Comparison of ENCODE assay signal across 24 cellular contexts in the genomic region with DNA sequence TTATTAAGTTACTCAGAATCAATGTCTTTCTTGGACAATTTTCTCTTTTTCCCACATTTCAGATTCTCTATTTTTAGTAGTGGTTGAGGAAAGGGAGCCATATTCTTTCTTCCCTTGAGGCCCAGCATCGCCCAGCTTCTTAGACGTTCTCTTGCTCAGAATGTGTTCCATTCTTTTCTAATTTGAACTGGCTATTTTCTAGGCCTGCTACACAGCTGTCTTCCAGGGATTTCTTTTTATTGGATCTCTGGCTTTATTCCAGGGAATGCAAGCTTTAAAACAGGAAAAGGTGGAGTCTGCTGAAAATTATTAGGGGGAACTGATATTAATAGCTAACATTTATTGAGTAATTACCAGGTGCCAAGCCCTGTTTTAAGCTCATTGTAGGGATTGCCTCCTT. TPM values are rescaled to one million over a fixed set of nuclear protein-coding genes. Genes with fewer than 3 reads are reported as not detected.
DNase-seq lines count a peak whose midpoint lies in the region; ATAC-seq and TF ChIP-seq lines count a peak whose summit lies in the region.
"Had no signal": no experiment of that assay in that cellular context is flagged by ENCODE, and none has a peak within 500 bp of the region (broad histone marks: within the 10 kb centered on the region; RNA-seq: fewer than 3 reads in every experiment).

No MANE protein-coding gene starts in this region.

- H3K4me1 ChIP-seq in heart right ventricle (peaks cover 5 to 39% (median 35%) of the 10 kb centered on the region in 9 donors), psoas muscle (peaks cover 57% of the 10 kb centered on the region)
- H3K4me1 ChIP-seq: BE2C, Peyer's patch had no signal

- no peak overlapping the region for H3K4me3 ChIP-seq in heart right ventricle
- H3K4me3 ChIP-seq in psoas muscle: no peak overlapping the region
- H3K4me3 ChIP-seq: Peyer's patch had no signal

- H3K9me3 ChIP-seq in heart right ventricle (no peaks in the 10 kb centered on the region), psoas muscle (no peaks in the 10 kb centered on the region)
- H3K9me3 ChIP-seq: BE2C, Peyer's patch had no signal

- no peaks in the 10 kb centered on the region for H3K36me3 ChIP-seq in heart right ventricle
- no peaks in the 10 kb centered on the region for H3K36me3 ChIP-seq in psoas muscle (ENCODE audit: insufficient read depth in 1 of 2, low read depth in 1 of 2)
- H3K36me3 ChIP-seq: BE2C, Peyer's patch had no signal

- TF ChIP-seq CTCF in heart right ventricle (IDR thresholded peaks at IDR 0.05) (no peak), psoas muscle (IDR thresholded peaks at IDR 0.05) (no peak)

- intact Hi-C loops in heart right ventricle (cut with DNase I) (loop anchor here in 1 of 10 donors (5.0 kb wide), 1 partner anchor 57 kb away; the partner anchor contains the start of gene WIPF3), cardiac septum (cut with DNase I) (loop anchor here (5.0 kb wide), 1 partner anchor 163 kb away; the partner anchor contains the start of genes FKBP14 and PLEKHA8), left ventricle myocardium superior (cut with micrococcal nuclease) (no loop called here), psoas muscle (cut with DNase I) (no loop called here), posterior cingulate gyrus (cut with DNase I) (no loop called here)

- WGBS in heart right ventricle, 2 donors: 32 to 52% methylated on average over 2 of the region's 2 CpGs
- 14 to 34% (median 17%) methylated on average over 2 of the region's 2 CpGs for whole genome bisulfite sequencing in psoas muscle, 3 donors

- ATAC-seq in heart right ventricle: peak in 5 of 8 donors; percentile 45 to 65 (median 53)
- peak; percentile 44 for ATAC-seq in left ventricle myocardium superior
- ATAC-seq in psoas muscle: no peak
- no peak for ATAC-seq in HG03521 (IDR thresholded peaks at IDR 0.05; ENCODE audit: unreplicated experiment)
- no peak for ATAC-seq in HG03095 (IDR thresholded peaks at IDR 0.05; ENCODE audit: unreplicated experiment)
- ATAC-seq in HG02970 (IDR thresholded peaks at IDR 0.05; ENCODE audit: low FRiP score, unreplicated experiment): no peak

- DNase-seq in heart right ventricle (no peak), cardiac septum (ENCODE audit: low spot score) (no peak), left ventricle myocardium superior (no peak), psoas muscle (no peak), posterior cingulate gyrus (no peak)
- DNase-seq: BE2C; CD4-positive, CD25-positive, alpha-beta regulatory T cell; COR-L47; DMS 273 treated with DMSO at 0.1 percent for 48 hours; GDM1; H7; Karpas-422; NCI-H146; NCI-H2081; NCI-H2171 treated with DMSO at 0.1 percent for 48 hours; NCI-H446 treated with DMSO at 0.1 percent for 48 hours; NCI-H69; Peyer's patch; SHP77 had no signal

- H3K27me3 ChIP-seq in heart right ventricle (no peaks in the 10 kb centered on the region), psoas muscle (ENCODE audit: insufficient read depth in 3 of 3, low read length in 2 of 3) (no peaks in the 10 kb centered on the region)
- H3K27me3 ChIP-seq: BE2C, Peyer's patch had no signal

- H3K27ac ChIP-seq in heart right ventricle: peak overlapping the region in 6 of 10 donors; percentile 38 to 84 (median 56)
- peak overlapping the region; percentile 88 for H3K27ac ChIP-seq in psoas muscle
- H3K27ac ChIP-seq: Peyer's patch had no signal

RNA-seq across cellular contexts. Expression of gene WIPF3, which starts 58.4 kb away (rescaled TPM):
- total RNA-seq in heart right ventricle (10 to 100 TPM in 3 of 10 donors, 1 to 10 TPM in 7; 4.4 to 15.4 (median 7.7) TPM), cardiac septum (11.6 TPM), left ventricle myocardium superior (6.2 TPM), psoas muscle (10 to 100 TPM; 18.5 to 30.7 (median 23.8) TPM)
- polyA plus RNA-seq in heart right ventricle (1 to 10 TPM; 1.1 to 6.7 TPM), psoas muscle (10 to 100 TPM in 1 of 3 donors, 1 to 10 TPM in 2; 3.3 to 17.4 (median 8.9) TPM)
- total RNA-seq: CD4-positive, CD25-positive, alpha-beta regulatory T cell; MCF 10A had no signal
- polyA plus RNA-seq: CD4-positive, CD25-positive, alpha-beta regulatory T cell; IgD-negative memory B cell had no signal

Comparison
In these comparisons a context has a peak if more than half of its experiments do, and no peak if none do; other contexts are left out.
1. ATAC-seq: peak in heart right ventricle (5 of 8) and left ventricle myocardium superior (single experiment); none in psoas muscle (0 of 4), HG03521 (single experiment), HG03095 (single experiment) and HG02970 (single experiment).